In genomic region chr19:6644796-6645195, GRCh38 we compare ENCODE assay signal across 10 cellular contexts. TPM values are rescaled to one million over a fixed set of nuclear protein-coding genes. Genes with fewer than 3 reads are reported as not detected.
"Had no signal": no experiment of that assay in that cellular context is flagged by ENCODE, and none has a peak within 500 bp of the region (broad histone marks: within the 10 kb centered on the region; RNA-seq: fewer than 3 reads in every experiment).

No MANE protein-coding gene starts in this region.

- H3K9me3 Mint-ChIP-seq: HFFc6 had no signal

- H3K27ac Mint-ChIP-seq: GM23338, H9, HFFc6 had no signal

- DNase-seq: GM23248, GOT3, H7, H9, HCEC 1CT, HFFc6 had no signal

- H3K4me2 ChIP-seq: GM23338 had no signal

- H3K4me1 Mint-ChIP-seq: GM23338, H9 had no signal

- H3K36me3 ChIP-seq: HAP-1 had no signal

- H3K4me3 ChIP-seq: GM23248, GM23338, HAP-1 had no signal

- H3K9ac ChIP-seq: GM23248 had no signal

- H3K4me3 Mint-ChIP-seq: GM23338, H9, HFFc6 had no signal

- ATAC-seq: GM23338, HCT116 had no signal

- H3K9me3 ChIP-seq: HAP-1 had no signal

- H3K27ac ChIP-seq: GM23248 had no signal

RNA-seq across cellular contexts. Expression of gene TNFSF14, which starts 25.2 kb away (rescaled TPM):
- total RNA-seq: GM23248, GM23338, H1, H9, HFFc6 had no signal
- polyA plus RNA-seq: GM23248, GM23338 had no signal

RNA-seq across cellular contexts. Expression of gene CD70, which starts 53.8 kb away (rescaled TPM):
- total RNA-seq: GM23248, HFFc6 had no signal
